In the genomic region with DNA sequence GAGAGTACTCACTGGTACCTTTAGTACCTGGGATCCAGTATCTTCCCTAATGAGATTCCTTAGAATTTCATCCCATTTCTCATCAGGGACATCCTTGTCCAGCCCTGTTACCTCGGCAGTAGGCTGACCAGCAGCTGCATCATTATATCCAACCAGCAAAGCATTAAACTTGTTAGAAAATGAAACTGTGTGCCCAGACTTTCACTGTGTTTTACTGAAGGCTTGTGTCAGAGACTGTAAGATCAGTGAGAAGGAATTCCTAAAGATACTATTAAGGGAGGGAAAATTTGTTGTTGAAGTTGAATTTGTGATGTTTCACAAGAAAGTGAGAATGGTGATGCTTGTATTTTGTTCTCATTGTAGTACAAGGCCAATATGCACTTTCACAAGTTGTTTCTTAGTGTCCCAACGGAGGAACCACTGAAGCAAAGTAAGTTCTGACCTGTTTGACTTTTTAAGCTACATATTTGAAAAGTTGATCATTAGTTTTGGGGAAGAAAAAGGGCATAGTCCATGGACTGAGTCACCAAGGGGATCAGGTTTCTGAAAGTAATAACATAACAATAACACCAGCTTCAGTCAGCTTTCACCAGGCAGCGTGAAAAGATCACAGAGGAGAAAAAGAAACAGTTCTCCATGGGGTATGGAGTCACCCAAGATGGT, we compare ENCODE assay signal across 11 cellular contexts. TPM values are rescaled to one million over a fixed set of nuclear protein-coding genes. Genes with fewer than 3 reads are reported as not detected.
DNase-seq lines count a peak whose midpoint lies in the region; FAIRE-seq and TF ChIP-seq lines count a peak whose summit lies in the region.
"Had no signal": no experiment of that assay in that cellular context is flagged by ENCODE, and none has a peak within 500 bp of the region (broad histone marks: within the 10 kb centered on the region; RNA-seq: fewer than 3 reads in every experiment).

No MANE protein-coding gene starts in this region.

- H3K79me2 ChIP-seq in osteoblast (ENCODE audit: insufficient read depth, low read length): peaks cover 5% of the 10 kb centered on the region

- no peaks in the 10 kb centered on the region for H3K27me3 ChIP-seq in osteoblast (ENCODE audit: insufficient read depth, low read length)

- no peaks in the 10 kb centered on the region for H3K9me3 ChIP-seq in osteoblast (ENCODE audit: low read depth, low read length)

- no peak for TF ChIP-seq CTCF in osteoblast (IDR thresholded peaks at IDR 0.05; ENCODE audit: extremely low read depth, low read depth, low read length)

- no peak for FAIRE-seq in GM12891 (lab: Jason Lieb, UNC)

- peaks cover 54% of the 10 kb centered on the region for H3K36me3 ChIP-seq in osteoblast (ENCODE audit: insufficient read depth, low read length)

- peaks cover 26% of the 10 kb centered on the region for H3K4me1 ChIP-seq in osteoblast (ENCODE audit: insufficient read depth, low read length)

- no peak for TF ChIP-seq POLR2A in GM12891 (IDR thresholded peaks at IDR 0.05; ENCODE audit: low read depth, low read length)

- H2AFZ ChIP-seq in osteoblast (ENCODE audit: low read length): no peak overlapping the region

- no peaks in the 10 kb centered on the region for H4K20me1 ChIP-seq in osteoblast (ENCODE audit: insufficient read depth, low read length)

- H3K4me2 ChIP-seq in osteoblast (ENCODE audit: insufficient read depth, low read length): peak overlapping the region; percentile 66

- peak; percentile 84 for DNase-seq in Caki2 (ENCODE audit: low read depth)
- peak; percentile 71 for DNase-seq in HT1080 (ENCODE audit: low read depth)
- DNase-seq in dedifferentiated amniotic fluid mesenchymal stem cell (ENCODE audit: extremely low spot score): peak; percentile 82
- DNase-seq in osteoblast (ENCODE audit: insufficient read length, low spot score, missing footprints): peak; percentile 80
- DNase-seq in activated CD8-positive, alpha-beta memory T cell treated with anti-CD3 and anti-CD28 coated beads for 24 hours: no peak
- no peak for DNase-seq in GM12891 (ENCODE audit: insufficient read length, low spot score)
- DNase-seq in COLO829 (ENCODE audit: low spot score): no peak
- DNase-seq in CD1c-positive myeloid dendritic cell (ENCODE audit: extremely low spot score): no peak
- DNase-seq: activated naive CD4-positive, alpha-beta T cell; NCI-H774 had no signal

- H3K4me3 ChIP-seq in osteoblast (ENCODE audit: insufficient read depth, low read length): peak overlapping the region; percentile 25

- peak overlapping the region; percentile 80 for H3K27ac ChIP-seq in osteoblast (ENCODE audit: low read depth, low read length)

- in situ Hi-C loops in Caki2 (cut with HindIII; ENCODE audit: low pct_unique_long_range_greater_than_20kb, low sequenced_read_pairs): no loop called here

TF ChIP-seq in GM12891, 5 proteins besides CTCF, POLR2A, EP300 and RAD21:
- TF ChIP-seq TAF1 (IDR thresholded peaks at IDR 0.05; ENCODE audit: low read depth, low read length): no peak
- TF ChIP-seq POLR2AphosphoS5 (IDR thresholded peaks at IDR 0.05; ENCODE audit: low read depth, low read length): no peak
- no peak for TF ChIP-seq SPI1 (IDR thresholded peaks at IDR 0.05; ENCODE audit: low read depth, low read length)
- TF ChIP-seq PAX5 (IDR thresholded peaks at IDR 0.05; ENCODE audit: insufficient read depth, low read length, severe bottlenecking): no peak
- no peak for TF ChIP-seq POU2F2 (IDR thresholded peaks at IDR 0.05; ENCODE audit: low read depth, low read length)

RNA-seq across cellular contexts. Expression of a gene that starts 48.8 kb away (rescaled TPM):
- total RNA-seq in Caki2 (2014; rRNA removed; shearing (Covaris generic); ENCODE audit: low replicate concordance): 38.3 and 50.4 TPM in 2 replicates
- 5.2 and 8.1 TPM in 2 replicates for total RNA-seq in HT1080 (2014; rRNA removed; shearing (Covaris generic))
- 4.8 and 6.3 TPM in 2 replicates for polyA plus RNA-seq in HT1080 (2015; cell fraction: cytosol; rRNA removed)
- 5.7 and 6.6 TPM in 2 replicates for polyA plus RNA-seq in HT1080 (2015; cell fraction: nucleus; rRNA removed)
- total RNA-seq in osteoblast: 89.8 and 94.6 TPM in 2 replicates
- 2.9 TPM for polyA plus RNA-seq in GM12891 (2012; ENCODE audit: low read depth, missing spikeins)
- polyA plus RNA-seq: neural cell had no signal

Comparison
In these comparisons a context has a peak if more than half of its experiments do, and no peak if none do; other contexts are left out.
1. DNase-seq: peak in Caki2 (single experiment), HT1080 (single experiment), dedifferentiated amniotic fluid mesenchymal stem cell (single experiment) and osteoblast (single experiment); none in activated CD8-positive, alpha-beta memory T cell treated with anti-CD3 and anti-CD28 coated beads for 24 hours (single experiment), GM12891 (single experiment), COLO829 (single experiment) and CD1c-positive myeloid dendritic cell (single experiment).